In the genomic region with DNA sequence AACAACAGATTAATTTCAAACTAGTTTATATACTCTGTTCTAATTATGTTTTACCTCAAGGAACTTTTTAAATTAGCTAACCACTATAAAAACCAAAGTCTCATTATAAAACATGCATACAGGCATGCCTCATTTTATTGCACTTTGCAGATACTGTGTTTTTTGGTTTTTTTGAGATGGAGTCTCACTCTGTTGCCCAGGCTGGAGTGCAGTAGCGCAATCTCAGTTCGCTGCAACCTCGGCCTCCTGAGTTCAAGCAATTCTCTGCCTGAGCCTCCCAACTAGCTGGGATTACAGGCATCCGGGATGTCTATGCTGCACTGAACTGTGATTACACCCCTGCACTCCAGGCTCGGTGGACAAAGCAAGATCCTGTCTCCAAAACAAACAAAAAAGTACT, we compare ENCODE assay signal across 35 cellular contexts.
"Had no signal": no experiment of that assay in that cellular context is flagged by ENCODE, and none has a peak within 500 bp of the region (broad histone marks: within the 10 kb centered on the region; RNA-seq: fewer than 3 reads in every experiment).

No MANE protein-coding gene starts in this region.

- H3K4me1 Mint-ChIP-seq: activated CD8-positive, alpha-beta memory T cell treated with anti-CD3 and anti-CD28 coated beads, Interleukin-2, amount 10 ng/mL, durations not matched to agents 7 days and 5 days; brain; T-helper 17 cell had no signal

- H3K36me3 ChIP-seq: breast epithelium had no signal

- H3K27ac ChIP-seq: ascending aorta, breast epithelium, cardiac muscle cell, coronary artery, esophagus squamous epithelium, gastrocnemius medialis, heart left ventricle, WERI-Rb-1 had no signal

- H3K27ac Mint-ChIP-seq: activated CD4-positive, alpha-beta memory T cell treated with anti-CD3 and anti-CD28 coated beads for 36 hours; activated CD4-positive, alpha-beta T cell treated with anti-CD3 and anti-CD28 coated beads for 36 hours; activated CD4-positive, alpha-beta T cell treated with anti-CD3 and anti-CD28 coated beads, Interleukin-2, amount 10 ng/mL, durations not matched to agents 24 days and 14 days; activated CD8-positive, alpha-beta memory T cell treated with anti-CD3 and anti-CD28 coated beads, Interleukin-2, amount 10 ng/mL, durations not matched to agents 7 days and 5 days; activated CD8-positive, alpha-beta T cell treated with anti-CD3 and anti-CD28 coated beads, Interleukin-2, amount 10 ng/mL, durations not matched to agents 7 days and 5 days; activated naive CD8-positive, alpha-beta T cell; activated T-helper 1 cell treated with anti-CD3 and anti-CD28 coated beads, Interleukin-12 subunit alpha, Interleukin-12 subunit beta, Interleukin-2, Interleukin-4 antibody, amounts not matched to agents 30 ng/mL and 10 ng/mL and 1 ng/mL, durations not matched to agents 14 hours and 24 hours and 36 hours; activated T-helper 2 cell treated with anti-CD3 and anti-CD28 coated beads, Interferon-gamma antibody, Interleukin-2, Interleukin-4, amounts not matched to agents 10 μg/mL and 5 μg/mL and 100 μg/mL, durations not matched to agents 14 hours and 24 hours and 36 hours; brain; dendritic cell treated with granulocyte-macrophage colony-stimulating factor and Interleukin-4, amounts not matched to agents 40 ng/mL and 50 ng/mL, for 4 days; T-helper 17 cell; T-helper 2 cell treated with Interferon-gamma antibody and Interleukin-4, amounts not matched to agents 5 μg/mL and 100 μg/mL, for 36 hours had no signal

- DNase-seq: activated CD4-positive, alpha-beta memory T cell treated with anti-CD3 and anti-CD28 coated beads for 36 hours; activated CD4-positive, alpha-beta T cell treated with anti-CD3 and anti-CD28 coated beads for 36 hours; activated CD4-positive, alpha-beta T cell treated with anti-CD3 and anti-CD28 coated beads, Interleukin-2, amount 10 ng/mL, durations not matched to agents 24 days and 14 days; activated CD4-positive, CD25-positive, alpha-beta regulatory T cell; activated CD8-positive, alpha-beta memory T cell treated with anti-CD3 and anti-CD28 coated beads, Interleukin-2, amount 10 ng/mL, durations not matched to agents 7 days and 5 days; activated CD8-positive, alpha-beta memory T cell treated with anti-CD3 and anti-CD28 coated beads, Interleukin-2, amount 50 U/mL, for 4 hours; activated CD8-positive, alpha-beta T cell treated with anti-CD3 and anti-CD28 coated beads, Interleukin-2, amount 10 ng/mL, durations not matched to agents 7 days and 5 days; activated gamma-delta T cell treated with Interleukin-2 at 50 U/mL for 16 hours; activated naive CD4-positive, alpha-beta T cell treated with anti-CD3 and anti-CD28 coated beads, Interleukin-2, amount 50 U/mL, for 16 hours; activated naive CD4-positive, alpha-beta T cell treated with Interleukin-2 at 50 U/mL for 16 hours; activated T-cell treated with anti-CD3 and anti-CD28 coated beads, Interleukin-2, amount 50 U/mL, for 48 hours; central memory CD4-positive, alpha-beta T cell; cerebellar nuclear complex; effector CD4-positive, alpha-beta T cell; effector memory CD8-positive, alpha-beta T cell; erythroblast; esophagus squamous epithelium; gastrocnemius medialis; glutamatergic neuron; heart left ventricle; T-helper 1 cell; T-helper 17 cell; T1000; WERI-Rb-1 had no signal

- H3K4me1 ChIP-seq: ascending aorta, breast epithelium, heart left ventricle had no signal

- H3K27me3 ChIP-seq: ascending aorta, breast epithelium, cardiac muscle cell, dorsolateral prefrontal cortex, esophagus squamous epithelium, gastrocnemius medialis, heart left ventricle had no signal

- H3K4me3 Mint-ChIP-seq: activated CD4-positive, alpha-beta memory T cell treated with anti-CD3 and anti-CD28 coated beads for 36 hours; activated CD4-positive, alpha-beta T cell treated with anti-CD3 and anti-CD28 coated beads for 36 hours; activated CD4-positive, alpha-beta T cell treated with anti-CD3 and anti-CD28 coated beads, Interleukin-2, amount 10 ng/mL, durations not matched to agents 24 days and 14 days; activated CD8-positive, alpha-beta memory T cell treated with anti-CD3 and anti-CD28 coated beads, Interleukin-2, amount 10 ng/mL, durations not matched to agents 7 days and 5 days; activated CD8-positive, alpha-beta T cell treated with anti-CD3 and anti-CD28 coated beads, Interleukin-2, amount 10 ng/mL, durations not matched to agents 7 days and 5 days; activated naive CD8-positive, alpha-beta T cell; activated T-helper 1 cell treated with anti-CD3 and anti-CD28 coated beads, Interleukin-12 subunit alpha, Interleukin-12 subunit beta, Interleukin-2, Interleukin-4 antibody, amounts not matched to agents 30 ng/mL and 10 ng/mL and 1 ng/mL, durations not matched to agents 14 hours and 24 hours and 36 hours; brain; dendritic cell treated with granulocyte-macrophage colony-stimulating factor and Interleukin-4, amounts not matched to agents 40 ng/mL and 50 ng/mL, for 4 days; effector memory CD8-positive, alpha-beta T cell; T-helper 17 cell; T-helper 2 cell treated with Interferon-gamma antibody and Interleukin-4, amounts not matched to agents 5 μg/mL and 100 μg/mL, for 36 hours had no signal

- H3K9me3 ChIP-seq: ascending aorta, breast epithelium, esophagus squamous epithelium, gastrocnemius medialis, heart left ventricle had no signal

- H3K9me3 Mint-ChIP-seq: activated CD4-positive, alpha-beta memory T cell treated with anti-CD3 and anti-CD28 coated beads for 36 hours; activated CD4-positive, alpha-beta T cell treated with anti-CD3 and anti-CD28 coated beads, Interleukin-2, amount 10 ng/mL, durations not matched to agents 24 days and 14 days; activated T-helper 1 cell treated with anti-CD3 and anti-CD28 coated beads, Interleukin-12 subunit alpha, Interleukin-12 subunit beta, Interleukin-2, Interleukin-4 antibody, amounts not matched to agents 30 ng/mL and 10 ng/mL and 1 ng/mL, durations not matched to agents 14 hours and 24 hours and 36 hours; activated T-helper 2 cell treated with anti-CD3 and anti-CD28 coated beads, Interferon-gamma antibody, Interleukin-2, Interleukin-4, amounts not matched to agents 10 μg/mL and 5 μg/mL and 100 μg/mL, durations not matched to agents 14 hours and 24 hours and 36 hours; brain; dendritic cell treated with granulocyte-macrophage colony-stimulating factor and Interleukin-4, amounts not matched to agents 40 ng/mL and 50 ng/mL, for 4 days; effector memory CD8-positive, alpha-beta T cell; T-helper 2 cell treated with Interferon-gamma antibody and Interleukin-4, amounts not matched to agents 5 μg/mL and 100 μg/mL, for 36 hours had no signal

- H3K4me3 ChIP-seq: ascending aorta, breast epithelium, cardiac muscle cell, coronary artery, dorsolateral prefrontal cortex, esophagus squamous epithelium, gastrocnemius medialis, heart left ventricle had no signal

- H3K36me3 Mint-ChIP-seq: activated naive CD8-positive, alpha-beta T cell had no signal

- H3K27me3 Mint-ChIP-seq: activated CD4-positive, alpha-beta memory T cell treated with anti-CD3 and anti-CD28 coated beads for 36 hours; activated CD4-positive, alpha-beta T cell treated with anti-CD3 and anti-CD28 coated beads for 36 hours; activated CD4-positive, alpha-beta T cell treated with anti-CD3 and anti-CD28 coated beads, Interleukin-2, amount 10 ng/mL, durations not matched to agents 24 days and 14 days; activated CD8-positive, alpha-beta memory T cell treated with anti-CD3 and anti-CD28 coated beads, Interleukin-2, amount 10 ng/mL, durations not matched to agents 7 days and 5 days; activated naive CD8-positive, alpha-beta T cell; brain; dendritic cell treated with granulocyte-macrophage colony-stimulating factor and Interleukin-4, amounts not matched to agents 40 ng/mL and 50 ng/mL, for 4 days; effector memory CD8-positive, alpha-beta T cell; T-helper 17 cell had no signal

- ATAC-seq: activated CD4-positive, alpha-beta T cell treated with anti-CD3 and anti-CD28 coated beads for 36 hours; activated CD8-positive, alpha-beta memory T cell treated with anti-CD3 and anti-CD28 coated beads, Interleukin-2, amount 10 ng/mL, durations not matched to agents 7 days and 5 days; activated CD8-positive, alpha-beta T cell treated with anti-CD3 and anti-CD28 coated beads, Interleukin-2, amount 10 ng/mL, durations not matched to agents 7 days and 5 days; effector memory CD8-positive, alpha-beta T cell; gastrocnemius medialis; heart left ventricle; T-helper 17 cell had no signal
